In genomic region chrX:47643926-47644325, GRCh38 we compare ENCODE assay signal across 11 cellular contexts. TPM values are rescaled to one million over a fixed set of nuclear protein-coding genes. Genes with fewer than 3 reads are reported as not detected.
A peak's percentile ranks its signal among the peaks of the same experiment; 100 is the strongest.
DNase-seq lines count a peak whose midpoint lies in the region; ATAC-seq, FAIRE-seq and TF ChIP-seq lines count a peak whose summit lies in the region.
"Had no signal": no experiment of that assay in that cellular context is flagged by ENCODE, and none has a peak within 500 bp of the region (broad histone marks: within the 10 kb centered on the region; RNA-seq: fewer than 3 reads in every experiment).

No MANE protein-coding gene starts in this region.

- H3K36me3 Mint-ChIP-seq in CD4-positive, alpha-beta memory T cell: peaks cover 8 to 48% of the 10 kb centered on the region in 2 donors

- H3K4me1 ChIP-seq in A549 (peaks cover 7% of the 10 kb centered on the region), right cardiac atrium (ENCODE audit: control insufficient read depth, insufficient read depth, low read length) (peaks cover 3% of the 10 kb centered on the region)
- peaks cover 21% of the 10 kb centered on the region for H3K4me1 ChIP-seq in CD4-positive, alpha-beta memory T cell (ENCODE audit: insufficient read depth, low read length)

- 0 out of 5 replicates have a peak, but pooled peaks have one; percentile 14 to 16 for TF ChIP-seq RAD21 in A549 (conservative IDR thresholded peaks at IDR 0.05 in 1 of 2, IDR thresholded peaks at IDR 0.05 in 1 of 2)

- H3K27me3 Mint-ChIP-seq in CD4-positive, alpha-beta memory T cell: no peaks in the 10 kb centered on the region

- no peaks in the 10 kb centered on the region for H3K27me3 ChIP-seq in right cardiac atrium (ENCODE audit: control insufficient read depth, insufficient read depth)
- no peaks in the 10 kb centered on the region for H3K27me3 ChIP-seq in CD4-positive, alpha-beta memory T cell (ENCODE audit: insufficient read depth, low read length)

- CTCF ChIA-PET in A549 (lab: Yijun Ruan, JAX): interaction anchor here (0.6 to 3.8 kb wide), 17 partner anchors 10 to 453 kb away, joined by 3 to 19 read pairs (median 4); partner anchors contain the start of gene CFP
- CTCF ChIA-PET in CD4-positive, alpha-beta memory T cell (lab: Charles Lee; ENCODE audit: partially characterized antibody): interaction anchor here (1.1 to 1.4 kb wide), 2 partner anchors 11 to 15 kb away, joined by 3 to 7 read pairs; no protein-coding TSS in a partner anchor

- peak; percentile 22; the same call in 1 of the 3 replicates for TF ChIP-seq CTCF in A549 (IDR thresholded peaks at IDR 0.05)
- peak; percentile 12; the same call in 1 of the 2 replicates for TF ChIP-seq CTCF in GM12874 (IDR thresholded peaks at IDR 0.05; ENCODE audit: insufficient read depth, low read depth, low read length)

- no peak for FAIRE-seq in A549 (lab: Jason Lieb, UNC)

- no peak for TF ChIP-seq EP300 in A549 (IDR thresholded peaks at IDR 0.05)

- DNase-seq in A549 (ENCODE audit: low read depth in 1 of 2, low spot score in 1 of 2): peak in 1 of 2 experiments; percentile 26
- peak; percentile 40 for DNase-seq in amniotic epithelial cell (ENCODE audit: low read depth)
- DNase-seq in right cardiac atrium: no peak
- no peak for DNase-seq in CD4-positive, alpha-beta memory T cell
- no peak for DNase-seq in activated gamma-delta T cell (lab: John Stamatoyannopoulos, UW)
- DNase-seq: activated CD4-positive, alpha-beta T cell treated with anti-CD3 and anti-CD28 coated beads for 1 hour; NCI-H1092 had no signal

- H3K27ac ChIP-seq in A549: no peak overlapping the region
- H3K27ac ChIP-seq in right cardiac atrium (ENCODE audit: low read length): peak overlapping the region; percentile 37
- no peak overlapping the region for H3K27ac ChIP-seq in CD4-positive, alpha-beta memory T cell (ENCODE audit: low read depth, low read length)

- H3K27ac Mint-ChIP-seq in CD4-positive, alpha-beta memory T cell: peak overlapping the region in 2 of 7 donors; percentile 9 to 72

- H3K4me2 ChIP-seq in A549: no peak overlapping the region

- no peaks in the 10 kb centered on the region for H3K9me3 Mint-ChIP-seq in CD4-positive, alpha-beta memory T cell

- H3K9me3 ChIP-seq in A549 (peaks cover 10% of the 10 kb centered on the region; the same call in 1 of the 3 replicates), right cardiac atrium (ENCODE audit: control insufficient read depth, low read length) (no peaks in the 10 kb centered on the region)
- no peaks in the 10 kb centered on the region for H3K9me3 ChIP-seq in CD4-positive, alpha-beta memory T cell (ENCODE audit: control insufficient read depth in 1 of 2, low read length in 2 of 2)
- H3K9me3 ChIP-seq: HAP-1 had no signal

- H3K4me3 ChIP-seq in A549 (no peak overlapping the region), right cardiac atrium (ENCODE audit: low read length) (no peak overlapping the region)
- H3K4me3 ChIP-seq in CD4-positive, alpha-beta memory T cell (ENCODE audit: low read length in 2 of 2): no peak overlapping the region
- H3K4me3 ChIP-seq: HAP-1 had no signal

- peaks cover 29 to 35% (median 32%) of the 10 kb centered on the region in 4 donors for H3K4me1 Mint-ChIP-seq in CD4-positive, alpha-beta memory T cell

- no peak overlapping the region for H3K4me3 Mint-ChIP-seq in CD4-positive, alpha-beta memory T cell

- POLR2A ChIA-PET in A549 (lab: Yijun Ruan, JAX): no interaction called here
- POLR2A ChIA-PET in CD4-positive, alpha-beta memory T cell (lab: Charles Lee; ENCODE audit: partially characterized antibody): interaction anchor here (0.6 to 1.1 kb wide), 2 partner anchors 13 to 14 kb away, joined by 3 to 4 read pairs; partner anchors contain the start of gene CFP

- no peak for TF ChIP-seq POLR2A in A549 (IDR thresholded peaks at IDR 0.05; ENCODE audit: low read length)

- H3K36me3 ChIP-seq in CD4-positive, alpha-beta memory T cell (ENCODE audit: insufficient read depth, low read length): peaks cover 26% of the 10 kb centered on the region

- WGBS in A549 (ENCODE audit: missing lambda C conversion rate): 52% methylated on average over 2 of the region's 2 CpGs
- 6% methylated on average over 2 of the region's 2 CpGs for WGBS in right cardiac atrium

- ATAC-seq in A549: peak; percentile 59 to 73; a peak in 3 of 6 replicates
- ATAC-seq in right cardiac atrium: peak; percentile 49 to 59
- no peak for ATAC-seq in activated CD4-positive, CD25-positive, alpha-beta regulatory T cell treated with anti-CD3 and anti-CD28 coated beads, Interleukin-2, amount 50 U/mL, for 24 hours
- no peak for ATAC-seq in GM19455 (IDR thresholded peaks at IDR 0.05; ENCODE audit: unreplicated experiment)

- intact Hi-C loops in right cardiac atrium (cut with DNase I): no loop called here
- intact Hi-C loops in CD4-positive, alpha-beta memory T cell (cut with micrococcal nuclease): no loop called here

TF ChIP-seq in A549, 52 proteins besides CTCF, POLR2A, EP300 and RAD21:
- TF ChIP-seq FOXS1 (CRISPR knock-in tag; IDR thresholded peaks at IDR 0.05) (no peak), BHLHE40 (IDR thresholded peaks at IDR 0.05; ENCODE audit: low read depth, low read length) (no peak), E2F6 (IDR thresholded peaks at IDR 0.05; ENCODE audit: borderline replicate concordance, low read depth) (no peak), MYC (IDR thresholded peaks at IDR 0.05; ENCODE audit: borderline replicate concordance, low read length) (no peak), SREBF2 (IDR thresholded peaks at IDR 0.05) (no peak), HEYL (CRISPR knock-in tag; IDR thresholded peaks at IDR 0.05) (no peak), RNF2 (IDR thresholded peaks at IDR 0.05; ENCODE audit: borderline replicate concordance, low read depth) (no peak), RARB (CRISPR knock-in tag; IDR thresholded peaks at IDR 0.05) (no peak), PHF8 (IDR thresholded peaks at IDR 0.05; ENCODE audit: borderline replicate concordance, low read depth) (no peak), FOSL2 (IDR thresholded peaks at IDR 0.05) (no peak), FOSL2 (CRISPR knock-in tag; IDR thresholded peaks at IDR 0.05) (no peak)

RNA-seq across cellular contexts. Expression of gene ELK1, which starts 6.4 kb away (rescaled TPM):
- 14.6 and 15.3 TPM in 2 replicates for polyA plus RNA-seq in A549 (2011; rRNA removed)
- polyA plus RNA-seq in A549 (2012; cell fraction: cytosol; rRNA removed): 15.7 and 24.1 TPM in 2 replicates
- polyA plus RNA-seq in A549 (2012; cell fraction: nucleus; rRNA removed): 15.3 TPM in 2 replicates
- polyA plus RNA-seq in A549 (2017; fragmentation: RNase III; extraction: RNeasy Plus Mini Kit Qiagen cat#74134 plus additional on column Dnase treatment): 20.6 to 23.5 TPM (median 21.9 TPM) in 3 replicates
- polyA minus RNA-seq in A549 (2011; rRNA and poly(A)+ RNA removed): 14.1 and 20.1 TPM in 2 replicates
- total RNA-seq in right cardiac atrium: 10 to 100 TPM; 24.1 to 32.3 (median 25.6) TPM
- 16.7 TPM for polyA plus RNA-seq in right cardiac atrium
- total RNA-seq in CD4-positive, alpha-beta memory T cell: 10 to 100 TPM; 36.4 to 38.3 TPM
- polyA plus RNA-seq in CD4-positive, alpha-beta memory T cell: 10 to 100 TPM; 21.9 to 22.7 TPM

RNA-seq across cellular contexts. Expression of gene CFP, which starts 14.2 kb away (rescaled TPM):
- polyA plus RNA-seq in A549 (2011; rRNA removed) (0.14 and 0.15 TPM in 2 replicates), A549 (2017; fragmentation: RNase III; extraction: RNeasy Plus Mini Kit Qiagen cat#74134 plus additional on column Dnase treatment) (0.49 to 0.91 TPM (median 0.54 TPM) in 3 replicates), right cardiac atrium (4.7 TPM)
- polyA plus RNA-seq in A549 (2012; cell fraction: cytosol; rRNA removed): 0.30 and 0.34 TPM in 2 replicates
- polyA plus RNA-seq in A549 (2012; cell fraction: nucleus; rRNA removed): 1.3 and 1.5 TPM in 2 replicates
- polyA minus RNA-seq in A549 (2011; rRNA and poly(A)+ RNA removed): 0.21 and 0.34 TPM in 2 replicates
- 1 to 10 TPM; 6.1 to 7.7 (median 7.4) TPM for total RNA-seq in right cardiac atrium
- 10 to 100 TPM; 28.4 to 29.0 TPM for total RNA-seq in CD4-positive, alpha-beta memory T cell
- 10 to 100 TPM; 13.5 to 16.4 TPM for polyA plus RNA-seq in CD4-positive, alpha-beta memory T cell

RNA-seq across cellular contexts. Expression of gene UXT, which starts 15.1 kb away (rescaled TPM):
- polyA plus RNA-seq in A549 (2011; rRNA removed) (172 and 186 TPM in 2 replicates), A549 (2017; fragmentation: RNase III; extraction: RNeasy Plus Mini Kit Qiagen cat#74134 plus additional on column Dnase treatment) (166 to 181 TPM (median 175 TPM) in 3 replicates), right cardiac atrium (155 TPM)
- polyA plus RNA-seq in A549 (2012; cell fraction: cytosol; rRNA removed): 165 and 177 TPM in 2 replicates
- polyA plus RNA-seq in A549 (2012; cell fraction: nucleus; rRNA removed): 68.3 and 81.4 TPM in 2 replicates
- 56.8 and 57.8 TPM in 2 replicates for polyA minus RNA-seq in A549 (2011; rRNA and poly(A)+ RNA removed)
- total RNA-seq in right cardiac atrium: 100 to 1,000 TPM in 3 of 4 donors, 10 to 100 TPM in 1; 97.8 to 115 (median 103) TPM
- total RNA-seq in CD4-positive, alpha-beta memory T cell: 100 to 1,000 TPM; 172 to 188 TPM
- polyA plus RNA-seq in CD4-positive, alpha-beta memory T cell: 100 to 1,000 TPM; 275 to 315 TPM

RNA-seq across cellular contexts. Expression of gene SYN1, which starts 24.3 kb away (rescaled TPM):
- polyA plus RNA-seq in A549 (2011; rRNA removed): not detected in 2 replicates
- polyA plus RNA-seq in A549 (2012; cell fraction: cytosol; rRNA removed): 0.01 TPM in 2 replicates
- 0.01 TPM in 1 of 2 replicates, not detected in the other for polyA plus RNA-seq in A549 (2012; cell fraction: nucleus; rRNA removed)
- 0.05 to 0.21 TPM (median 0.14 TPM) in 3 replicates for polyA plus RNA-seq in A549 (2017; fragmentation: RNase III; extraction: RNeasy Plus Mini Kit Qiagen cat#74134 plus additional on column Dnase treatment)
- not detected in 2 replicates for polyA minus RNA-seq in A549 (2011; rRNA and poly(A)+ RNA removed)
- total RNA-seq in right cardiac atrium: 10 to 100 TPM in 2 of 4 donors, 1 to 10 TPM in 2; 8.6 to 17.5 (median 13.0) TPM
- 21.9 TPM for polyA plus RNA-seq in right cardiac atrium
- 1 to 10 TPM in 1 of 2 experiments, under 1 TPM in 1; 0.90 to 1.4 TPM for total RNA-seq in CD4-positive, alpha-beta memory T cell
- 1 to 10 TPM in 1 of 2 donors, under 1 TPM in 1; 0.49 to 1.6 TPM for polyA plus RNA-seq in CD4-positive, alpha-beta memory T cell

Comparison
In these comparisons a context has a peak if more than half of its experiments do, and no peak if none do; other contexts are left out.
1. ATAC-seq: peak in A549 (2 of 2) and right cardiac atrium (2 of 2); none in activated CD4-positive, CD25-positive, alpha-beta regulatory T cell treated with anti-CD3 and anti-CD28 coated beads, Interleukin-2, amount 50 U/mL, for 24 hours (0 of 2) and GM19455 (single experiment).